ENCODE assay signal across 8 cellular contexts in the genomic region with DNA sequence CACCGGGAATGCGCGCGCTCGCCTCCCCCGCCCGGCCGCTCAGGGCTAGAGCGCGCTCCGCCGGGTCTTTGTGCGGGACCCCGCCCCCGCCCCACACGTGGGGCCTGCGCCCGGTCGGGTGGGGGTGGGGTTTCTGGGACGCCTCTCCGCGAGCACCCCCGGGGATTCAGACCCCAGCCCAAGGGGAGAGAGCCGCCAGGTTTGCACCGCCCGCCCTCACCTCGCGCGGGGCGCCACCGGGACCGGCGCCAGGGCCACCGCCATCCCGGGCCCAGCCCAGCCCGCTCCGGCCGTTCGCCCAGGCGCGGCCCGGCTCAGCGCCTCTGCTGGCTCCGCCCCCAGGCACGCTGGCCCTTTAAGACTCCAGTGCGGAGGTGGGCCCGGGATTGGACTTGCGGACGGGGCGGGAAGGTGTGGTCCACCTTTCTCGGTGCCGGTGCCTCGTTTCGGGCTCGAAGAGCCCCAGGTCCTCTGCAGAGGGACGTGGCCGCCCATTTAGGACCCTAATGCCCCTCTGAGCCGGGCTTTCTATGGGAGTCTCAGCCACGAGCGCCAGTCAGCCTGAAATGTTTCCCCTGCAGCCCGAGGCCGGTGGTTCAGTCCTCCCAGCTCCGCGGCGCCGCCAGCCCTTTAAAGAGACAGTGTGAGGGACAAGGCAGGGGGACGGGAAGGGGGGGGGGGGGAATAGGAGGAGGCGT. TPM values are rescaled to one million over a fixed set of nuclear protein-coding genes. Genes with fewer than 3 reads are reported as not detected.
DNase-seq lines count a peak whose midpoint lies in the region; ATAC-seq, FAIRE-seq and TF ChIP-seq lines count a peak whose summit lies in the region.

No MANE protein-coding gene starts in this region.

- H3K36me3 ChIP-seq in ACC112 (ENCODE audit: insufficient read depth, low read length) = peaks cover 7% of the 10 kb centered on the region; the same call in 1 of the 2 replicates
- H3K36me3 ChIP-seq in keratinocyte (ENCODE audit: control insufficient read depth in 2 of 2, extremely low read depth in 1 of 2, insufficient read depth in 2 of 2, low read length in 2 of 2) = peaks cover 22 to 36% of the 10 kb centered on the region in 2 experiments

- H3K79me2 ChIP-seq in ACC112 (ENCODE audit: control insufficient read depth, insufficient read depth, low read length, unreplicated experiment) (peaks cover 22% of the 10 kb centered on the region), keratinocyte (ENCODE audit: control insufficient read depth, insufficient read depth, low read length) (peaks cover 35% of the 10 kb centered on the region)

- H3K9me3 ChIP-seq in keratinocyte (ENCODE audit: control insufficient read depth, low read depth, low read length) = no peaks in the 10 kb centered on the region

- H3K4me1 Mint-ChIP-seq in activated B cell treated with CpG ODN at 0.5 μM for 24 hours = peaks cover 41% of the 10 kb centered on the region

- peak overlapping the region; percentile 84 for H3K4me3 ChIP-seq in ACC112 (ENCODE audit: low read depth, low read length)
- peak overlapping the region; percentile 72 to 74 for H3K4me3 ChIP-seq in cardiac fibroblast (replicated peaks in 1 of 2; ENCODE audit: low read depth in 2 of 2, low read length in 2 of 2)
- peak overlapping the region; percentile 52 to 89 (median 84) for H3K4me3 ChIP-seq in keratinocyte (ENCODE audit: control insufficient read depth in 2 of 3, extremely low read depth in 1 of 3, insufficient read depth in 2 of 3, low read depth in 1 of 3, low read length in 3 of 3)

- peak overlapping the region; percentile 89 for H2AFZ ChIP-seq in ACC112 (ENCODE audit: low read length, unreplicated experiment)
- peak overlapping the region; percentile 96 for H2AFZ ChIP-seq in keratinocyte (ENCODE audit: control insufficient read depth, low read length)

- peak overlapping the region; percentile 98 for H3K27ac Mint-ChIP-seq in activated B cell treated with CpG ODN at 0.5 μM for 24 hours

- POLR2A ChIA-PET in activated B cell treated with CpG ODN at 0.5 μM for 24 hours (lab: Charles Lee) = interaction anchor here (0.6 to 9.7 kb wide), 14 partner anchors 11 to 1224 kb away, joined by 3 to 167 read pairs (median 4); a partner anchor contains a TSS

- H3K9ac ChIP-seq in keratinocyte (ENCODE audit: control insufficient read depth, extremely low read depth, insufficient read depth, low read length) = peak overlapping the region; percentile 98

- no peaks in the 10 kb centered on the region for H3K27me3 ChIP-seq in ACC112 (ENCODE audit: insufficient read depth, low read length)
- H3K27me3 ChIP-seq in keratinocyte (ENCODE audit: control insufficient read depth, extremely low read depth, insufficient read depth, low read length) = no peaks in the 10 kb centered on the region

- DNase-seq in NCI-H2196 treated with DMSO at 0.1 percent for 48 hours (lab: John Stamatoyannopoulos, UW; ENCODE audit: unreplicated experiment) (peak; percentile 69), activated B cell treated with CpG ODN at 0.5 μM for 24 hours (peak; percentile 88), cardiac fibroblast (ENCODE audit: low read depth in 2 of 2) (peak; percentile 88 to 92), keratinocyte (ENCODE audit: low read depth, low spot score) (no peak)
- peak; percentile 78 for DNase-seq in stimulated activated CD4-positive, alpha-beta T cell treated with anti-CD3 and anti-CD28 coated beads, Interleukin-12 subunit alpha, Interleukin-12 subunit beta, amount 100 ng/mL, for 4 hours

- H3K9me3 Mint-ChIP-seq in activated B cell treated with CpG ODN at 0.5 μM for 24 hours = no peaks in the 10 kb centered on the region

- H3K4me3 Mint-ChIP-seq in activated B cell treated with CpG ODN at 0.5 μM for 24 hours = peak overlapping the region; percentile 88

- no peak for TF ChIP-seq CTCF in activated B cell treated with CpG ODN at 0.5 μM for 24 hours (IDR thresholded peaks at IDR 0.05)
- no peak for TF ChIP-seq CTCF in cardiac fibroblast (IDR thresholded peaks at IDR 0.05; ENCODE audit: low read depth, low read length)
- no peak for TF ChIP-seq CTCF in keratinocyte (optimal IDR thresholded peaks at IDR 0.05 in 1 of 3, IDR thresholded peaks at IDR 0.05 in 1 of 3, conservative IDR thresholded peaks at IDR 0.05 in 1 of 3; ENCODE audit: extremely low read depth in 1 of 3, insufficient read depth in 2 of 3, low read length in 3 of 3)

- ATAC-seq in GM18867 (IDR thresholded peaks at IDR 0.05; ENCODE audit: unreplicated experiment) = peak; percentile 78
- ATAC-seq in HG03066 (IDR thresholded peaks at IDR 0.05; ENCODE audit: low read depth, unreplicated experiment) = peak; percentile 82
- peak; percentile 81 for ATAC-seq in activated B cell treated with CpG ODN at 0.5 μM for 24 hours (ENCODE audit: low read depth)

- no peaks in the 10 kb centered on the region for H3K27me3 Mint-ChIP-seq in activated B cell treated with CpG ODN at 0.5 μM for 24 hours

- peak overlapping the region; percentile 99 for H3K4me2 ChIP-seq in keratinocyte (ENCODE audit: control insufficient read depth, extremely low read depth, insufficient read depth, low read depth, low read length)

- dilution Hi-C loops in keratinocyte (cut with MboI; ENCODE audit: extremely low pct_ligation_motif_present, low sequenced_read_pairs) = no loop called here

- peaks cover 19% of the 10 kb centered on the region for H3K36me3 Mint-ChIP-seq in activated B cell treated with CpG ODN at 0.5 μM for 24 hours (ENCODE audit: low read depth)

- peaks cover 3% of the 10 kb centered on the region for H3K9me1 ChIP-seq in keratinocyte (ENCODE audit: control insufficient read depth, extremely low read depth, insufficient read depth, low read length)

- no peaks in the 10 kb centered on the region for H4K20me1 ChIP-seq in keratinocyte (ENCODE audit: control insufficient read depth, extremely low read depth, insufficient read depth, low read length)

- H3K27ac ChIP-seq in ACC112 (ENCODE audit: low read depth, low read length) (peak overlapping the region; percentile 88), keratinocyte (ENCODE audit: control insufficient read depth, insufficient read depth, low read length) (peak overlapping the region; percentile 99)

- peak; percentile 49 for FAIRE-seq in keratinocyte (lab: Jason Lieb, UNC)

- H3K4me1 ChIP-seq in ACC112 (ENCODE audit: control insufficient read depth, insufficient read depth, low read length, unreplicated experiment) = peaks cover 42% of the 10 kb centered on the region
- H3K4me1 ChIP-seq in keratinocyte (ENCODE audit: control insufficient read depth, extremely low read depth, insufficient read depth, low read length) = peaks cover 41% of the 10 kb centered on the region

- CTCF ChIA-PET in activated B cell treated with CpG ODN at 0.5 μM for 24 hours (lab: Charles Lee) = interaction anchor here (0.6 to 2.5 kb wide), 7 partner anchors 16 to 1730 kb away, joined by 3 to 9 read pairs (median 3); a partner anchor contains a TSS

- intact Hi-C loops in activated B cell treated with CpG ODN at 0.5 μM for 24 hours (cut with micrococcal nuclease) = loop anchor here (1.0 to 5.0 kb wide), 7 partner anchors 16 to 1604 kb away; a partner anchor contains a TSS

RNA-seq across cellular contexts. Expression of a gene that starts 1.2 kb away (rescaled TPM):
- 4.2 and 4.4 TPM in 2 replicates for total RNA-seq in activated B cell treated with CpG ODN at 0.5 μM for 24 hours
- 42.8 to 71.8 TPM (median 44.8 TPM) in 3 replicates for polyA plus RNA-seq in keratinocyte
- polyA plus RNA-seq in keratinocyte (2011; ENCODE audit: low read depth) = 5.2 TPM
- 27.2 and 52.8 TPM in 2 replicates for polyA plus RNA-seq in keratinocyte (2011; cell fraction: cytosol; rRNA removed)
- 50.1 and 70.2 TPM in 2 replicates for polyA plus RNA-seq in keratinocyte (2011; cell fraction: nucleus; rRNA removed)
- 29.0 and 39.5 TPM in 2 replicates for polyA plus RNA-seq in keratinocyte (2012; ENCODE audit: low replicate concordance)
- polyA minus RNA-seq in keratinocyte = 44.9 to 108 TPM (median 61.0 TPM) in 3 replicates
- polyA minus RNA-seq in keratinocyte (2011; cell fraction: cytosol; rRNA and poly(A)+ RNA removed) = 67.0 TPM
- 55.2 and 58.9 TPM in 2 replicates for polyA minus RNA-seq in keratinocyte (2011; cell fraction: nucleus; rRNA and poly(A)+ RNA removed)

RNA-seq across cellular contexts. Expression of a gene that starts 6.7 kb away (rescaled TPM):
- total RNA-seq in activated B cell treated with CpG ODN at 0.5 μM for 24 hours = 32.2 and 33.4 TPM in 2 replicates
- polyA plus RNA-seq in keratinocyte = 28.0 to 47.8 TPM (median 30.5 TPM) in 3 replicates
- polyA plus RNA-seq in keratinocyte (2011; ENCODE audit: low read depth) = 16.9 TPM
- polyA plus RNA-seq in keratinocyte (2011; cell fraction: cytosol; rRNA removed) = 30.5 and 33.1 TPM in 2 replicates
- polyA plus RNA-seq in keratinocyte (2011; cell fraction: nucleus; rRNA removed) = 26.5 and 26.9 TPM in 2 replicates
- 26.0 and 26.1 TPM in 2 replicates for polyA plus RNA-seq in keratinocyte (2012; ENCODE audit: low replicate concordance)
- 15.1 to 25.8 TPM (median 20.7 TPM) in 3 replicates for polyA minus RNA-seq in keratinocyte
- polyA minus RNA-seq in keratinocyte (2011; cell fraction: cytosol; rRNA and poly(A)+ RNA removed) = 18.8 TPM
- polyA minus RNA-seq in keratinocyte (2011; cell fraction: nucleus; rRNA and poly(A)+ RNA removed) = 5.8 and 9.9 TPM in 2 replicates

RNA-seq across cellular contexts. Expression of a gene that starts 17.9 kb away (rescaled TPM):
- total RNA-seq in activated B cell treated with CpG ODN at 0.5 μM for 24 hours = 0.47 and 0.73 TPM in 2 replicates
- 13.9 to 24.5 TPM (median 15.3 TPM) in 3 replicates for polyA plus RNA-seq in keratinocyte
- 5.8 TPM for polyA plus RNA-seq in keratinocyte (2011; ENCODE audit: low read depth)
- 13.3 and 14.8 TPM in 2 replicates for polyA plus RNA-seq in keratinocyte (2011; cell fraction: cytosol; rRNA removed)
- polyA plus RNA-seq in keratinocyte (2011; cell fraction: nucleus; rRNA removed) = 56.6 and 77.5 TPM in 2 replicates
- 16.2 and 17.9 TPM in 2 replicates for polyA plus RNA-seq in keratinocyte (2012; ENCODE audit: low replicate concordance)
- polyA minus RNA-seq in keratinocyte = 20.5 to 37.4 TPM (median 20.7 TPM) in 3 replicates
- 16.7 TPM for polyA minus RNA-seq in keratinocyte (2011; cell fraction: cytosol; rRNA and poly(A)+ RNA removed)
- 25.2 and 27.6 TPM in 2 replicates for polyA minus RNA-seq in keratinocyte (2011; cell fraction: nucleus; rRNA and poly(A)+ RNA removed)

RNA-seq across cellular contexts. Expression of a gene that starts 19.3 kb away (rescaled TPM):
- 34.0 and 38.0 TPM in 2 replicates for total RNA-seq in activated B cell treated with CpG ODN at 0.5 μM for 24 hours
- 28.5 to 42.5 TPM (median 30.7 TPM) in 3 replicates for polyA plus RNA-seq in keratinocyte
- 17.7 TPM for polyA plus RNA-seq in keratinocyte (2011; ENCODE audit: low read depth)
- polyA plus RNA-seq in keratinocyte (2011; cell fraction: cytosol; rRNA removed) = 22.6 and 33.6 TPM in 2 replicates
- 38.7 and 45.7 TPM in 2 replicates for polyA plus RNA-seq in keratinocyte (2011; cell fraction: nucleus; rRNA removed)
- 24.4 and 28.4 TPM in 2 replicates for polyA plus RNA-seq in keratinocyte (2012; ENCODE audit: low replicate concordance)
- polyA minus RNA-seq in keratinocyte = 9.5 to 13.8 TPM (median 10.2 TPM) in 3 replicates
- polyA minus RNA-seq in keratinocyte (2011; cell fraction: cytosol; rRNA and poly(A)+ RNA removed) = 20.3 TPM
- 13.5 and 16.1 TPM in 2 replicates for polyA minus RNA-seq in keratinocyte (2011; cell fraction: nucleus; rRNA and poly(A)+ RNA removed)

RNA-seq across cellular contexts. Expression of a gene that starts 22.1 kb away (rescaled TPM):
- total RNA-seq in activated B cell treated with CpG ODN at 0.5 μM for 24 hours = 2.0 and 2.5 TPM in 2 replicates
- polyA plus RNA-seq in keratinocyte = 6.6 to 15.6 TPM (median 10.3 TPM) in 3 replicates
- 1.3 TPM for polyA plus RNA-seq in keratinocyte (2011; ENCODE audit: low read depth)
- 8.8 and 15.8 TPM in 2 replicates for polyA plus RNA-seq in keratinocyte (2011; cell fraction: cytosol; rRNA removed)
- 14.3 and 18.5 TPM in 2 replicates for polyA plus RNA-seq in keratinocyte (2011; cell fraction: nucleus; rRNA removed)
- polyA plus RNA-seq in keratinocyte (2012; ENCODE audit: low replicate concordance) = 3.2 and 9.2 TPM in 2 replicates
- polyA minus RNA-seq in keratinocyte = 5.2 to 15.4 TPM (median 14.1 TPM) in 3 replicates
- 15.5 TPM for polyA minus RNA-seq in keratinocyte (2011; cell fraction: cytosol; rRNA and poly(A)+ RNA removed)
- polyA minus RNA-seq in keratinocyte (2011; cell fraction: nucleus; rRNA and poly(A)+ RNA removed) = 7.7 and 8.8 TPM in 2 replicates
